11 cellular contexts compared by ENCODE assay signal in the genomic region with DNA sequence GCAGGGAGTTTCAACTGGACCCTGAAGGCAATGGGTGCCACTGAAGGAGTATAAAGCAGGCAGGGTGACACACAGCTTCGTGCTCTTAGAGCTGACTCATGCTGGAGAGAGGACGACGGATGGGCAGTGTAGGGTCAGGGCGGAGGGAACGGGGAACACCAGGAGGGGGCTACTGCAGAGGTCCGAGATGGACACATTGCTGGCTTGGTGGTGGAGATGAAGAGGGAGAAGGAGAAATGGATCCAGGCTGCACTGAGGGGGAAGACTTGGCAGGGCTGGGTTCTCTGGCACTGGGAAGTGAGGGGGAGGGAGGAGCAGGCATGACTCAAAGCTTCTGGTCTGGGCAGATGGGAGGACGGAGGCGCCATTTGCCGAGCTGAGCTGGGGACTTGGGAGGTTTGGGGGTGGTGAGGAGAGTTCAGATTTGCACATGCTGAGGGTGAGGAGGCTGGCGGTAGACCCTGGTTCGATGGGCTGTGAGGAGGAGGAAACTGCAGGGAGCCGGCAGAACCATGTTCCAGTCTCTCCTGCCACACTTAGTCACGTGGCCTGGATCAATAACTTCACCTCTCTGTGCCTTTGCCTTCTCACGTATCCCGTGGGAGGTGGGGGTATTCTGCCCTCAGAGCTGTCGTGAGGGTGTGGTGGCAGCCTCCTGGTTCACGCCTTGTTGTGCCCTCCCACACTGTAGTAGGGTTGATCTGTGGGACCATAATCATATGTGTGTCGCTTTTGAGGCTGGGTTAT. TPM values are rescaled to one million over a fixed set of nuclear protein-coding genes. Genes with fewer than 3 reads are reported as not detected.
DNase-seq lines count a peak whose midpoint lies in the region; FAIRE-seq and TF ChIP-seq lines count a peak whose summit lies in the region.
"Had no signal": no experiment of that assay in that cellular context is flagged by ENCODE, and none has a peak within 500 bp of the region (broad histone marks: within the 10 kb centered on the region; RNA-seq: fewer than 3 reads in every experiment).

No MANE protein-coding gene starts in this region.

- no peaks in the 10 kb centered on the region; the same call in 1 of the 2 replicates for H3K23me2 ChIP-seq in H1 (ENCODE audit: low read depth, low read length)

- no peak overlapping the region for H3K14ac ChIP-seq in H1 (ENCODE audit: insufficient read length)

- H3K23ac ChIP-seq in H1 (ENCODE audit: insufficient read length) = no peak overlapping the region

- H3K27ac ChIP-seq in PC-9 (no peak overlapping the region), H1 (ENCODE audit: low read depth, low read length) (no peak overlapping the region), neural progenitor cell (no peak overlapping the region)

- H4K5ac ChIP-seq in H1 (ENCODE audit: insufficient read length, low read depth, low read length) = no peak overlapping the region

- TF ChIP-seq POLR2A in H1 (IDR thresholded peaks at IDR 0.05; ENCODE audit: control extremely low read depth in 1 of 2, low read depth in 2 of 2, low read length in 2 of 2) = no peak

- H3K4me3 Mint-ChIP-seq in Calu3 (ENCODE audit: low read depth, unreplicated experiment) = peak overlapping the region; percentile 61
- no peak overlapping the region for H3K4me3 Mint-ChIP-seq in neural progenitor cell
- no peak overlapping the region for H3K4me3 Mint-ChIP-seq in activated T-helper 1 cell treated with anti-CD3 and anti-CD28 coated beads, Interleukin-12 subunit alpha, Interleukin-12 subunit beta, Interleukin-2, Interleukin-4 antibody, amounts not matched to agents 30 ng/mL and 10 ng/mL and 1 ng/mL, durations not matched to agents 14 hours and 24 hours and 36 hours
- H3K4me3 Mint-ChIP-seq: activated naive CD4-positive, alpha-beta T cell treated with anti-CD3 and anti-CD28 coated beads, Interleukin-2, amount 10 ng/mL, durations not matched to agents 7 days and 5 days; stimulated activated naive B cell treated with anti-CD40 and anti-IgM and Interleukin-4, amounts not matched to agents 10 μg/mL and 1 μg/mL and 100 μg/mL, for 72 hours had no signal

- H4K20me1 ChIP-seq in PC-9 (ENCODE audit: insufficient read depth) = no peaks in the 10 kb centered on the region
- no peaks in the 10 kb centered on the region for H4K20me1 ChIP-seq in H1 (replicated peaks in 1 of 2; ENCODE audit: control insufficient read depth in 1 of 2, insufficient read depth in 2 of 2, low read length in 2 of 2)
- H4K20me1 ChIP-seq in neural progenitor cell (ENCODE audit: low read depth) = no peaks in the 10 kb centered on the region

- BruUV-seq in Calu3 (replicated peaks; lab: Mats Ljungman, UMichigan) = no TSS peak
- no TSS peak for BruUV-seq in PC-9 (replicated peaks; lab: Mats Ljungman, UMichigan)

- peak overlapping the region; percentile 14 for H3K4ac ChIP-seq in H1 (replicated peaks; ENCODE audit: insufficient read length, low read depth, low read length)

- TF ChIP-seq CTCF in Calu3 (IDR thresholded peaks at IDR 0.05; ENCODE audit: unreplicated experiment) (no peak), PC-9 (conservative IDR thresholded peaks at IDR 0.05) (no peak), H1 (IDR thresholded peaks at IDR 0.05; ENCODE audit: control extremely low read depth in 1 of 3, insufficient read depth in 1 of 3, low read depth in 1 of 3, low read length in 3 of 3) (no peak), neural progenitor cell (IDR thresholded peaks at IDR 0.05) (no peak)

- peak overlapping the region; percentile 45 for H3K4me2 ChIP-seq in PC-9
- no peak overlapping the region for H3K4me2 ChIP-seq in H1 (ENCODE audit: insufficient read depth in 1 of 2, low read depth in 2 of 2, low read length in 2 of 2)
- H3K4me2 ChIP-seq in neural progenitor cell = no peak overlapping the region

- H3K56ac ChIP-seq in H1 (replicated peaks; ENCODE audit: insufficient read length, low read depth, low read length) = no peak overlapping the region

- H2AK5ac ChIP-seq in H1 (ENCODE audit: low read depth, low read length) = no peak overlapping the region

- H3K4me3 ChIP-seq in PC-9 (no peak overlapping the region), H1 (ENCODE audit: extremely low read depth in 1 of 4, insufficient read depth in 2 of 4, low read depth in 3 of 4, low read length in 4 of 4) (no peak overlapping the region), neural progenitor cell (no peak overlapping the region)

- H3K36me3 Mint-ChIP-seq in Calu3 (ENCODE audit: insufficient read depth, unreplicated experiment) (peaks cover 15% of the 10 kb centered on the region), neural progenitor cell (no peaks in the 10 kb centered on the region)
- no peaks in the 10 kb centered on the region for H3K36me3 Mint-ChIP-seq in activated T-helper 1 cell treated with anti-CD3 and anti-CD28 coated beads, Interleukin-12 subunit alpha, Interleukin-12 subunit beta, Interleukin-2, Interleukin-4 antibody, amounts not matched to agents 30 ng/mL and 10 ng/mL and 1 ng/mL, durations not matched to agents 14 hours and 24 hours and 36 hours (ENCODE audit: low read depth)
- H3K36me3 Mint-ChIP-seq: activated naive CD4-positive, alpha-beta T cell treated with anti-CD3 and anti-CD28 coated beads, Interleukin-2, amount 10 ng/mL, durations not matched to agents 7 days and 5 days; stimulated activated naive B cell treated with anti-CD40 and anti-IgM and Interleukin-4, amounts not matched to agents 10 μg/mL and 1 μg/mL and 100 μg/mL, for 72 hours had no signal

- no peak overlapping the region for H3K9ac ChIP-seq in H1 (replicated peaks in 1 of 4; ENCODE audit: extremely low read depth in 1 of 4, low read depth in 3 of 4, low read length in 3 of 4)
- H3K9ac ChIP-seq in neural progenitor cell = no peak overlapping the region

- no peaks in the 10 kb centered on the region for H3K9me3 ChIP-seq in PC-9 (ENCODE audit: insufficient read depth, low read depth)
- no peaks in the 10 kb centered on the region for H3K9me3 ChIP-seq in H1 (ENCODE audit: insufficient read depth in 2 of 2, low read depth in 1 of 2, low read length in 1 of 2)
- H3K9me3 ChIP-seq in neural progenitor cell (ENCODE audit: low read depth) = no peaks in the 10 kb centered on the region

- peaks cover under 1% of the 10 kb centered on the region; the same call in 1 of the 2 replicates for H3K79me2 ChIP-seq in PC-9 (ENCODE audit: low read depth)
- peaks cover 0 to under 1% of the 10 kb centered on the region in 2 experiments; a peak in 1 of 4 replicates for H3K79me2 ChIP-seq in H1 (ENCODE audit: control insufficient read depth in 1 of 2, insufficient read depth in 2 of 2, low read length in 2 of 2)
- peaks cover 2% of the 10 kb centered on the region for H3K79me2 ChIP-seq in neural progenitor cell (ENCODE audit: low read depth)

- FAIRE-seq in H1 (lab: Jason Lieb, UNC) = no peak

- H3K27me3 ChIP-seq in PC-9 (ENCODE audit: insufficient read depth, low read depth) (no peaks in the 10 kb centered on the region), H1 (replicated peaks in 1 of 4; ENCODE audit: control insufficient read depth in 3 of 4, extremely low read depth in 1 of 4, insufficient read depth in 3 of 4, low read length in 3 of 4) (peaks cover 0 to 4% (median 0%) of the 10 kb centered on the region in 4 experiments; a peak in 1 of 7 replicates), neural progenitor cell (no peaks in the 10 kb centered on the region)

- peak; percentile 43 for DNase-seq in Calu3
- DNase-seq in PC-9 = peak in 1 of 2 experiments; percentile 33
- DNase-seq in H1 (ENCODE audit: low read depth in 1 of 2, low spot score in 2 of 2) = no peak
- DNase-seq in neural progenitor cell (ENCODE audit: low spot score) = no peak
- no peak for DNase-seq in GOT3 (lab: John Stamatoyannopoulos, UW)
- no peak for DNase-seq in activated T-helper 1 cell treated with anti-CD3 and anti-CD28 coated beads, Interleukin-12 subunit alpha, Interleukin-12 subunit beta, Interleukin-2, Interleukin-4 antibody, amounts not matched to agents 30 ng/mL and 10 ng/mL and 1 ng/mL, durations not matched to agents 14 hours and 24 hours and 36 hours (ENCODE audit: low spot score)
- DNase-seq in Kasumi-1 (lab: John Stamatoyannopoulos, UW) = no peak
- DNase-seq in NK-92 treated with Interleukin-12 subunit alpha and Interleukin-12 subunit beta, amount 100 ng/mL, for 24 hours (lab: John Stamatoyannopoulos, UW) = no peak
- DNase-seq: activated naive CD4-positive, alpha-beta T cell treated with anti-CD3 and anti-CD28 coated beads, Interleukin-2, amount 10 ng/mL, durations not matched to agents 7 days and 5 days; DND-41; stimulated activated naive B cell treated with anti-CD40 and anti-IgM and Interleukin-4, amounts not matched to agents 10 μg/mL and 1 μg/mL and 100 μg/mL, for 72 hours had no signal

- 87% methylated on average over 18 of the region's 18 CpGs; no CpG with 5 or more reads in 1 of the 2 experiments for WGBS in H1 (ENCODE audit: extremely low coverage in 1 of 2, insufficient coverage in 1 of 2, insufficient read length in 1 of 2, insufficient replicate concordance in 2 of 2, low coverage in 1 of 2, low lambda C conversion rate in 2 of 2, missing lambda C conversion rate in 1 of 2), 2 experiments

- no peaks in the 10 kb centered on the region for H3K36me3 ChIP-seq in PC-9 (ENCODE audit: low read depth)
- H3K36me3 ChIP-seq in H1 (ENCODE audit: control insufficient read depth in 2 of 4, insufficient read depth in 4 of 4, low read length in 3 of 4) = no peaks in the 10 kb centered on the region
- no peaks in the 10 kb centered on the region for H3K36me3 ChIP-seq in neural progenitor cell

- H3K4me1 ChIP-seq in PC-9 (replicated peaks; ENCODE audit: insufficient read depth) = peaks cover 33% of the 10 kb centered on the region
- peaks cover 0 to 7% (median 3%) of the 10 kb centered on the region in 4 experiments; a peak in 5 of 7 replicates for H3K4me1 ChIP-seq in H1 (replicated peaks in 1 of 4; ENCODE audit: control insufficient read depth in 3 of 4, insufficient read depth in 4 of 4, low read length in 3 of 4)
- peaks cover 8% of the 10 kb centered on the region for H3K4me1 ChIP-seq in neural progenitor cell

- 0 out of 2 replicates have a peak overlapping the region, but pooled peaks have one; percentile 37 for H2BK15ac ChIP-seq in H1 (ENCODE audit: low read length)

- CTCF ChIA-PET in Calu3 (lab: Charles Lee) (interaction anchor here (0.6 to 1.3 kb wide), 3 partner anchors 16 to 41 kb away, joined by 3 to 8 read pairs (median 3); no protein-coding TSS in a partner anchor), PC-9 (lab: Charles Lee) (interaction anchor here (0.5 to 0.7 kb wide), 3 partner anchors 18 to 181 kb away, joined by 4 read pairs; a partner anchor contains a TSS), H1 (lab: Charles Lee; ENCODE audit: partially characterized antibody) (interaction anchor here (0.9 to 1.9 kb wide), 9 partner anchors 16 to 72 kb away, joined by 3 to 9 read pairs (median 3); no protein-coding TSS in a partner anchor)

- H2BK20ac ChIP-seq in H1 (ENCODE audit: low read length) = no peak overlapping the region

- TF ChIP-seq RAD21 in H1 (IDR thresholded peaks at IDR 0.05 in 1 of 2, conservative IDR thresholded peaks at IDR 0.05 in 1 of 2; ENCODE audit: low read depth in 2 of 2, low read length in 2 of 2) = no peak

- no peaks in the 10 kb centered on the region for H3K9me3 Mint-ChIP-seq in Calu3 (ENCODE audit: low read depth, unreplicated experiment)
- peaks cover 3% of the 10 kb centered on the region for H3K9me3 Mint-ChIP-seq in neural progenitor cell
- no peaks in the 10 kb centered on the region for H3K9me3 Mint-ChIP-seq in activated T-helper 1 cell treated with anti-CD3 and anti-CD28 coated beads, Interleukin-12 subunit alpha, Interleukin-12 subunit beta, Interleukin-2, Interleukin-4 antibody, amounts not matched to agents 30 ng/mL and 10 ng/mL and 1 ng/mL, durations not matched to agents 14 hours and 24 hours and 36 hours
- H3K9me3 Mint-ChIP-seq: activated naive CD4-positive, alpha-beta T cell treated with anti-CD3 and anti-CD28 coated beads, Interleukin-2, amount 10 ng/mL, durations not matched to agents 7 days and 5 days; stimulated activated naive B cell treated with anti-CD40 and anti-IgM and Interleukin-4, amounts not matched to agents 10 μg/mL and 1 μg/mL and 100 μg/mL, for 72 hours had no signal

- peak overlapping the region; percentile 38 for H4K91ac ChIP-seq in H1 (replicated peaks; ENCODE audit: insufficient read length, low read length)

- intact Hi-C loops in Calu3 (cut with micrococcal nuclease; ENCODE audit: unreplicated experiment) = no loop called here
- intact Hi-C loops in PC-9 (cut with micrococcal nuclease; ENCODE audit: unreplicated experiment) = no loop called here
- intact Hi-C loops in activated T-helper 1 cell treated with anti-CD3 and anti-CD28 coated beads, Interleukin-12 subunit alpha, Interleukin-12 subunit beta, Interleukin-2, Interleukin-4 antibody, amounts not matched to agents 30 ng/mL and 10 ng/mL and 1 ng/mL, durations not matched to agents 14 hours and 24 hours and 36 hours (cut with micrococcal nuclease) = no loop called here

- H3K4me1 Mint-ChIP-seq in Calu3 (ENCODE audit: low read depth, unreplicated experiment) (peaks cover 43% of the 10 kb centered on the region), neural progenitor cell (peaks cover 27% of the 10 kb centered on the region)
- peaks cover 29% of the 10 kb centered on the region for H3K4me1 Mint-ChIP-seq in activated T-helper 1 cell treated with anti-CD3 and anti-CD28 coated beads, Interleukin-12 subunit alpha, Interleukin-12 subunit beta, Interleukin-2, Interleukin-4 antibody, amounts not matched to agents 30 ng/mL and 10 ng/mL and 1 ng/mL, durations not matched to agents 14 hours and 24 hours and 36 hours (ENCODE audit: low read depth)

- no peak overlapping the region for H3K18ac ChIP-seq in H1 (ENCODE audit: extremely low read depth, low read length)

- POLR2A ChIA-PET in PC-9 (lab: Charles Lee; ENCODE audit: unreplicated experiment) (interaction anchor here (0.5 to 0.7 kb wide), 3 partner anchors 18 to 111 kb away, joined by 3 to 4 read pairs (median 3); no protein-coding TSS in a partner anchor), H1 (lab: Charles Lee; ENCODE audit: partially characterized antibody) (interaction anchor here (0.9 to 1.3 kb wide), 3 partner anchors 26 to 66 kb away, joined by 3 read pairs; no protein-coding TSS in a partner anchor)

- no peak for TF ChIP-seq EP300 in H1 (IDR thresholded peaks at IDR 0.05; ENCODE audit: borderline replicate concordance in 1 of 2, low read depth in 2 of 2, low read length in 2 of 2)

- H3K79me1 ChIP-seq in H1 (ENCODE audit: low read depth, low read length) = no peaks in the 10 kb centered on the region

- peak overlapping the region; percentile 46; the same call in 1 of the 2 replicates for H2BK5ac ChIP-seq in H1 (ENCODE audit: low read depth, low read length)

- H2BK12ac ChIP-seq in H1 (ENCODE audit: low read depth, low read length) = peak overlapping the region; percentile 46; the same call in 1 of the 2 replicates

- H3K9me2 ChIP-seq in PC-9 (ENCODE audit: insufficient read depth) = no peaks in the 10 kb centered on the region

- no peaks in the 10 kb centered on the region for H3K27me3 Mint-ChIP-seq in Calu3 (ENCODE audit: unreplicated experiment)
- H3K27me3 Mint-ChIP-seq in neural progenitor cell (ENCODE audit: insufficient read depth, low read depth) = peaks cover 11% of the 10 kb centered on the region
- H3K27me3 Mint-ChIP-seq in activated T-helper 1 cell treated with anti-CD3 and anti-CD28 coated beads, Interleukin-12 subunit alpha, Interleukin-12 subunit beta, Interleukin-2, Interleukin-4 antibody, amounts not matched to agents 30 ng/mL and 10 ng/mL and 1 ng/mL, durations not matched to agents 14 hours and 24 hours and 36 hours (ENCODE audit: insufficient read depth) = peaks cover 58% of the 10 kb centered on the region

- H4K8ac ChIP-seq in H1 (ENCODE audit: extremely low read depth, insufficient read depth, low read length) = no peak overlapping the region

- peaks cover 17% of the 10 kb centered on the region; the same call in 1 of the 2 replicates for H3F3A ChIP-seq in PC-9 (ENCODE audit: insufficient read depth, low read depth)
- no peaks in the 10 kb centered on the region for H3F3A ChIP-seq in neural progenitor cell (ENCODE audit: low read depth)

- H3K27ac Mint-ChIP-seq in Calu3 (ENCODE audit: unreplicated experiment) (peak overlapping the region; percentile 82), neural progenitor cell (peak overlapping the region; percentile 22)
- H3K27ac Mint-ChIP-seq in activated T-helper 1 cell treated with anti-CD3 and anti-CD28 coated beads, Interleukin-12 subunit alpha, Interleukin-12 subunit beta, Interleukin-2, Interleukin-4 antibody, amounts not matched to agents 30 ng/mL and 10 ng/mL and 1 ng/mL, durations not matched to agents 14 hours and 24 hours and 36 hours = no peak overlapping the region
- H3K27ac Mint-ChIP-seq: stimulated activated naive B cell treated with anti-CD40 and anti-IgM and Interleukin-4, amounts not matched to agents 10 μg/mL and 1 μg/mL and 100 μg/mL, for 72 hours had no signal

- H2BK120ac ChIP-seq in H1 (replicated peaks; ENCODE audit: low read depth, low read length) = no peak overlapping the region

- H2AFZ ChIP-seq in PC-9 (peak overlapping the region; percentile 75), H1 (ENCODE audit: low read length) (no peak overlapping the region), neural progenitor cell (replicated peaks) (no peak overlapping the region)

RNA-seq across cellular contexts. Expression of a gene that starts 4.6 kb away (rescaled TPM):
- total RNA-seq in Calu3 (2022) (10.7 and 11.4 TPM in 2 replicates), PC-9 (2021) (7.8 and 10.3 TPM in 2 replicates), neural progenitor cell (ENCODE audit: low replicate concordance) (29.3 and 39.6 TPM in 2 replicates)
- 21.4 and 22.2 TPM in 2 replicates for total RNA-seq in H1 (2021; fragmentation: NEBNext Ultra II Directional; extraction: Animal tissue kit (Norgen Biotek cat#: 25700))
- polyA plus RNA-seq in H1 (2011; rRNA removed) = 11.0 and 17.4 TPM in 2 replicates
- 15.1 TPM for polyA plus RNA-seq in H1 (2011; cell fraction: cytosol; rRNA removed)
- polyA plus RNA-seq in H1 (2011; cell fraction: nucleus; rRNA removed) = 8.3 TPM
- polyA plus RNA-seq in H1 (2012, experiment 1 of 2) = 9.0 to 12.7 TPM (median 9.3 TPM) in 4 replicates
- polyA plus RNA-seq in H1 (2012, experiment 2 of 2) = 2.6 TPM
- polyA plus RNA-seq in H1 (2013, experiment 1 of 2) = 16.2 TPM
- 16.9 TPM for polyA plus RNA-seq in H1 (2013, experiment 2 of 2)
- 14.5 and 16.0 TPM in 2 replicates for polyA minus RNA-seq in H1 (2011; rRNA and poly(A)+ RNA removed)
- polyA minus RNA-seq in H1 (2011; cell fraction: cytosol; rRNA and poly(A)+ RNA removed) = 10.8 TPM
- 24.4 TPM for polyA minus RNA-seq in H1 (2011; cell fraction: nucleus; rRNA and poly(A)+ RNA removed)
- total RNA-seq in activated T-helper 1 cell treated with anti-CD3 and anti-CD28 coated beads, Interleukin-12 subunit alpha, Interleukin-12 subunit beta, Interleukin-2, Interleukin-4 antibody, amounts not matched to agents 30 ng/mL and 10 ng/mL and 1 ng/mL, durations not matched to agents 14 hours and 24 hours and 36 hours = 7.0 and 8.9 TPM in 2 replicates

RNA-seq across cellular contexts. Expression of a gene that starts 49.7 kb away (rescaled TPM):
- total RNA-seq in Calu3 (2022) (1.1 and 1.4 TPM in 2 replicates), PC-9 (2021) (2.8 and 3.5 TPM in 2 replicates), neural progenitor cell (ENCODE audit: low replicate concordance) (4.3 and 7.6 TPM in 2 replicates)
- total RNA-seq in H1 (2021; fragmentation: NEBNext Ultra II Directional; extraction: Animal tissue kit (Norgen Biotek cat#: 25700)) = 3.1 and 3.2 TPM in 2 replicates
- 7.3 and 9.2 TPM in 2 replicates for polyA plus RNA-seq in H1 (2011; rRNA removed)
- 4.7 TPM for polyA plus RNA-seq in H1 (2011; cell fraction: cytosol; rRNA removed)
- 5.0 TPM for polyA plus RNA-seq in H1 (2011; cell fraction: nucleus; rRNA removed)
- 2.3 to 4.8 TPM (median 4.1 TPM) in 4 replicates for polyA plus RNA-seq in H1 (2012, experiment 1 of 2)
- polyA plus RNA-seq in H1 (2012, experiment 2 of 2) = 4.8 TPM
- polyA plus RNA-seq in H1 (2013, experiment 1 of 2) = 3.9 TPM
- polyA plus RNA-seq in H1 (2013, experiment 2 of 2) = 3.5 TPM
- 7.2 and 8.5 TPM in 2 replicates for polyA minus RNA-seq in H1 (2011; rRNA and poly(A)+ RNA removed)
- polyA minus RNA-seq in H1 (2011; cell fraction: cytosol; rRNA and poly(A)+ RNA removed) = 1.5 TPM
- 2.5 TPM for polyA minus RNA-seq in H1 (2011; cell fraction: nucleus; rRNA and poly(A)+ RNA removed)
- not detected in 2 replicates for total RNA-seq in activated T-helper 1 cell treated with anti-CD3 and anti-CD28 coated beads, Interleukin-12 subunit alpha, Interleukin-12 subunit beta, Interleukin-2, Interleukin-4 antibody, amounts not matched to agents 30 ng/mL and 10 ng/mL and 1 ng/mL, durations not matched to agents 14 hours and 24 hours and 36 hours

RNA-seq across cellular contexts. Expression of a gene that starts 53.7 kb away (rescaled TPM):
- total RNA-seq in Calu3 (2022) (45.4 and 47.6 TPM in 2 replicates), PC-9 (2021) (69.8 and 70.7 TPM in 2 replicates), neural progenitor cell (ENCODE audit: low replicate concordance) (155 and 203 TPM in 2 replicates)
- 132 and 140 TPM in 2 replicates for total RNA-seq in H1 (2021; fragmentation: NEBNext Ultra II Directional; extraction: Animal tissue kit (Norgen Biotek cat#: 25700))
- polyA plus RNA-seq in H1 (2011; rRNA removed) = 61.9 and 90.4 TPM in 2 replicates
- 132 TPM for polyA plus RNA-seq in H1 (2011; cell fraction: cytosol; rRNA removed)
- 58.1 TPM for polyA plus RNA-seq in H1 (2011; cell fraction: nucleus; rRNA removed)
- polyA plus RNA-seq in H1 (2012, experiment 1 of 2) = 128 to 145 TPM (median 131 TPM) in 4 replicates
- polyA plus RNA-seq in H1 (2012, experiment 2 of 2) = 36.4 TPM
- polyA plus RNA-seq in H1 (2013, experiment 1 of 2) = 99.7 TPM
- 105 TPM for polyA plus RNA-seq in H1 (2013, experiment 2 of 2)
- 61.4 and 69.7 TPM in 2 replicates for polyA minus RNA-seq in H1 (2011; rRNA and poly(A)+ RNA removed)
- 44.0 TPM for polyA minus RNA-seq in H1 (2011; cell fraction: cytosol; rRNA and poly(A)+ RNA removed)
- polyA minus RNA-seq in H1 (2011; cell fraction: nucleus; rRNA and poly(A)+ RNA removed) = 60.3 TPM
- 62.0 and 68.1 TPM in 2 replicates for total RNA-seq in activated T-helper 1 cell treated with anti-CD3 and anti-CD28 coated beads, Interleukin-12 subunit alpha, Interleukin-12 subunit beta, Interleukin-2, Interleukin-4 antibody, amounts not matched to agents 30 ng/mL and 10 ng/mL and 1 ng/mL, durations not matched to agents 14 hours and 24 hours and 36 hours
